Comparison of ENCODE assay signal across 8 cellular contexts in the genomic region with DNA sequence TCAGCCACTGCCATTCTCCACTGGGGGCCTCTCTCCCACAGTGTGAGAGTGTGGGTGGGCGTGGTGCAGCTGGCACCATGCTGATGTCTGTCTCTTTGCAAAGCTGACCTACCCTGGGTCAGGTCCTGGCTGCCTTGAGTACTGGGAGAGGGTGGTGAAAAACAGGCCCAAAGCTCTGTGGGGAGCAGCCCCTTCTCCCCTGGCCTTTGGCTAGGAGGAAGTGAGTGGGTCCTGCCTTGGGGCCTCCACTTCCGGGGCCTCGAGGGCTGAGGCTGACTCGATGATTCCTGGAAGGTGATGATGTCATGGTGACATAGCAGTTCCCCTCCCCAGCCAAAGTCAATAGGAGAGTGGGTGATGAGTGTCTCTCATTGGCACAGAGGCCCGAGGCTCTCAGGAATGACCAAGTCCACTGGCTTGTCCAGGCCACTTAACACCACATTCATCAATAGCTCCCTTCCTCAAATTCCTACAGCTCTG. TPM values are rescaled to one million over a fixed set of nuclear protein-coding genes. Genes with fewer than 3 reads are reported as not detected.
DNase-seq lines count a peak whose midpoint lies in the region; ATAC-seq and TF ChIP-seq lines count a peak whose summit lies in the region.

No MANE protein-coding gene starts in this region.

- H3K4me3 ChIP-seq in RWPE2 (ENCODE audit: severe bottlenecking) (no peak overlapping the region), astrocyte of the spinal cord (ENCODE audit: low read depth, low read length) (no peak overlapping the region), neuronal stem cell (ENCODE audit: low read length in 2 of 2) (no peak overlapping the region)

- in situ Hi-C loops in astrocyte of the spinal cord (cut with HindIII; ENCODE audit: low sequenced_read_pairs), result no loop called here

- H2BK15ac ChIP-seq in neuronal stem cell (ENCODE audit: low read length), result peak overlapping the region; percentile 81

- no peak for TF ChIP-seq CTCF in RWPE2 (IDR thresholded peaks at IDR 0.05; ENCODE audit: poor library complexity, severe bottlenecking)
- no peak for TF ChIP-seq CTCF in astrocyte of the spinal cord (IDR thresholded peaks at IDR 0.05; ENCODE audit: low read depth, low read length)

- H3K4me2 ChIP-seq in neuronal stem cell (ENCODE audit: insufficient read depth, low read length, poor library complexity, severe bottlenecking), result no peak overlapping the region

- H2BK5ac ChIP-seq in neuronal stem cell (ENCODE audit: low read length), result peak overlapping the region; percentile 44

- H4K8ac ChIP-seq in neuronal stem cell (ENCODE audit: low read depth, low read length), result no peak overlapping the region

- H3K36me3 ChIP-seq in RWPE2 (ENCODE audit: low read depth), result no peaks in the 10 kb centered on the region
- no peaks in the 10 kb centered on the region for H3K36me3 ChIP-seq in neuronal stem cell (replicated peaks in 1 of 2; ENCODE audit: control insufficient read depth in 2 of 2, insufficient read depth in 2 of 2, low read length in 2 of 2)

- H3K9ac ChIP-seq in neuronal stem cell (ENCODE audit: low read depth, low read length, poor library complexity), result no peak overlapping the region

- H3K27ac ChIP-seq in RWPE2 (ENCODE audit: poor library complexity, severe bottlenecking) (peak overlapping the region; percentile 89), neuronal stem cell (replicated peaks; ENCODE audit: low read length) (no peak overlapping the region)

- H2AK5ac ChIP-seq in neuronal stem cell (ENCODE audit: low read depth, low read length), result peak overlapping the region; percentile 77

- H2BK12ac ChIP-seq in neuronal stem cell (ENCODE audit: low read length), result peak overlapping the region; percentile 12

- no CpG with 5 or more reads among the region's 5 CpGs for WGBS in neuronal stem cell (ENCODE audit: extremely low coverage in 2 of 2, insufficient read length in 2 of 2, insufficient replicate concordance in 1 of 2), 2 donors

- H2BK120ac ChIP-seq in neuronal stem cell (ENCODE audit: low read depth, low read length), result no peak overlapping the region

- H3K4ac ChIP-seq in neuronal stem cell (ENCODE audit: low read length), result no peak overlapping the region

- H3K14ac ChIP-seq in neuronal stem cell (ENCODE audit: low read length), result no peak overlapping the region

- H3K27me3 ChIP-seq in RWPE2 (ENCODE audit: insufficient read depth, poor library complexity, severe bottlenecking), result no peaks in the 10 kb centered on the region
- peaks cover 0 to 7% (median 0%) of the 10 kb centered on the region in 3 experiments for H3K27me3 ChIP-seq in neuronal stem cell (ENCODE audit: control insufficient read depth in 3 of 3, insufficient read depth in 3 of 3, low read depth in 1 of 3, low read length in 3 of 3)

- H4K91ac ChIP-seq in neuronal stem cell (ENCODE audit: low read depth, low read length, poor library complexity), result no peak overlapping the region

- H3K4me1 ChIP-seq in RWPE2 (ENCODE audit: insufficient read depth, poor library complexity, severe bottlenecking) (peaks cover 38% of the 10 kb centered on the region), neuronal stem cell (ENCODE audit: control insufficient read depth in 2 of 2, insufficient read depth in 1 of 2, low read depth in 1 of 2, low read length in 2 of 2) (peaks cover 6 to 13% of the 10 kb centered on the region in 2 donors)

- H3K23ac ChIP-seq in neuronal stem cell (ENCODE audit: low read depth, low read length, poor library complexity), result no peak overlapping the region

- peak overlapping the region; percentile 77 for H2AFZ ChIP-seq in neuronal stem cell (ENCODE audit: low read length)

- no peaks in the 10 kb centered on the region for H3K79me1 ChIP-seq in neuronal stem cell (ENCODE audit: low read depth, low read length)

- ATAC-seq in RWPE2 (ENCODE audit: low read depth) (peak; percentile 35), HG03159 (IDR thresholded peaks at IDR 0.05; ENCODE audit: unreplicated experiment) (no peak), HG02852 (IDR thresholded peaks at IDR 0.05; ENCODE audit: unreplicated experiment) (no peak)

- H3K18ac ChIP-seq in neuronal stem cell (ENCODE audit: low read length), result peak overlapping the region; percentile 81

- H3K9me3 ChIP-seq in RWPE2 (ENCODE audit: severe bottlenecking) (no peaks in the 10 kb centered on the region), neuronal stem cell (replicated peaks in 1 of 2; ENCODE audit: control insufficient read depth in 2 of 2, insufficient read depth in 1 of 2, low read depth in 1 of 2, low read length in 2 of 2) (peaks cover 0 to 6% of the 10 kb centered on the region in 2 donors)

- DNase-seq in ELR (ENCODE audit: low read depth), result peak; percentile 98
- no peak for DNase-seq in RWPE2 (ENCODE audit: low spot score)
- DNase-seq in astrocyte of the spinal cord (ENCODE audit: low read depth, low spot score), result peak; percentile 80
- DNase-seq in neuronal stem cell (ENCODE audit: low spot score), result no peak
- DNase-seq in NCI-H187 treated with DMSO at 0.1 percent for 48 hours (lab: John Stamatoyannopoulos, UW), result no peak
- no peak for DNase-seq in Ammon's horn (ENCODE audit: low spot score)

RNA-seq across cellular contexts. Expression of a gene that starts 53.0 kb away (rescaled TPM):
- 11.5 TPM for polyA plus RNA-seq in neuronal stem cell (2013, experiment 1 of 2)
- 11.4 TPM for polyA plus RNA-seq in neuronal stem cell (2013, experiment 2 of 2)

Comparison
In these comparisons a context has a peak if more than half of its experiments do, and no peak if none do; other contexts are left out.
1. DNase-seq: peak in ELR (single experiment) and astrocyte of the spinal cord (single experiment); none in RWPE2 (single experiment), neuronal stem cell (single experiment), NCI-H187 treated with DMSO at 0.1 percent for 48 hours (single experiment) and Ammon's horn (single experiment).